ENCODE assay signal across 19 cellular contexts in the genomic region with DNA sequence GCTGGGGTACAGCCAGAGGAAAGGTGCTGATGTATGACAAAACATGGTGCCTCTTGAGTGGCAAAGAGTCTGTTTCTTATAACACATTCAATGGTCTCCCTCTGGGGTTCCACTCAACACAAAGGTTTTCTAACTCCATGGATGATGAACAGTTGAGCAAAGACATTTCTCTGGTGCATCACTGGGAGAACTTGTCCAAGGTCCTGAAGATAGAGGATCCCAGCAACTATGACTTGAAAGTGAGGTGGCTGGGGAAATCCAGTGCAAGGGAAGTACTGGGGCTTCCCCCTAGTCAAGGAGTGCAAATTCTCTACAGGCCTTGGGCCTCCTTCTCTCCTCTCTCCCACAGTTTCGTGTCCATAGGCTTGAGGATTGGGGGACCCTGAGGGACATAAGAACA.
DNase-seq lines count a peak whose midpoint lies in the region; ATAC-seq, FAIRE-seq and TF ChIP-seq lines count a peak whose summit lies in the region.
"Had no signal": no experiment of that assay in that cellular context is flagged by ENCODE, and none has a peak within 500 bp of the region (broad histone marks: within the 10 kb centered on the region; RNA-seq: fewer than 3 reads in every experiment).

No MANE protein-coding gene starts in this region.

- peaks cover 2% of the 10 kb centered on the region; the same call in 1 of the 3 replicates for H3K4me1 Mint-ChIP-seq in GM23338
- H3K4me1 Mint-ChIP-seq: CD4-positive, alpha-beta memory T cell had no signal

- POLR2A ChIA-PET in A549 (lab: Yijun Ruan, JAX), result no interaction called here

- CTCF ChIA-PET in A549 (lab: Yijun Ruan, JAX), result no interaction called here

- no peak for TF ChIP-seq EP300 in A549 (IDR thresholded peaks at IDR 0.05)

- ATAC-seq in A549 (peak; percentile 41 to 52; a peak in 4 of 6 replicates), GM23338 (no peak), RWPE2 (ENCODE audit: low read depth) (0 out of 3 replicates have a peak, but pooled peaks have one; percentile 40), GM21786 (IDR thresholded peaks at IDR 0.05; ENCODE audit: unreplicated experiment) (no peak), HG03520 (IDR thresholded peaks at IDR 0.05; ENCODE audit: unreplicated experiment) (no peak)

- H3K4ac ChIP-seq in mesenchymal stem cell (ENCODE audit: low read depth in 1 of 2, low read length in 2 of 2), result no peak overlapping the region

- no peaks in the 10 kb centered on the region for H3K9me2 ChIP-seq in GM23338 (ENCODE audit: insufficient read depth)

- no peaks in the 10 kb centered on the region for H4K20me1 ChIP-seq in GM23338 (replicated peaks; ENCODE audit: insufficient read depth)

- peak in 1 of 2 experiments; percentile 14 for DNase-seq in A549 (ENCODE audit: low read depth in 1 of 2, low spot score in 1 of 2)
- no peak for DNase-seq in GM23338 (ENCODE audit: low spot score)
- no peak for DNase-seq in RWPE2 (ENCODE audit: low spot score)
- DNase-seq in kidney tubule cell (ENCODE audit: low spot score), result peak; percentile 6
- no peak for DNase-seq in mesenchymal stem cell
- DNase-seq: ACHN; BE2C; CD4-positive, alpha-beta memory T cell; DMS79; GOT3; HFFc6; Karpas-422; NCI-H146; NCI-H2081 treated with DMSO at 0.1 percent for 48 hours; NCI-H524; RPMI8226 had no signal

- no peak overlapping the region for H3K9ac ChIP-seq in mesenchymal stem cell (ENCODE audit: low read length)

- no peak overlapping the region for H2BK12ac ChIP-seq in mesenchymal stem cell (ENCODE audit: low read length in 2 of 2)

- no peak overlapping the region for H3K23ac ChIP-seq in mesenchymal stem cell (ENCODE audit: low read length in 2 of 2)

- no peak overlapping the region for H3K27ac Mint-ChIP-seq in GM23338
- H3K27ac Mint-ChIP-seq: CD4-positive, alpha-beta memory T cell; HFFc6 had no signal

- no peak overlapping the region for H3K14ac ChIP-seq in mesenchymal stem cell (ENCODE audit: low read length in 2 of 2)

- no peak overlapping the region for H3K4me3 Mint-ChIP-seq in GM23338
- H3K4me3 Mint-ChIP-seq: CD4-positive, alpha-beta memory T cell; HFFc6 had no signal

- H3K27ac ChIP-seq in A549, result no peak overlapping the region
- H3K27ac ChIP-seq in GM23338 (ENCODE audit: low read depth), result no peak overlapping the region
- no peak overlapping the region for H3K27ac ChIP-seq in RWPE2 (ENCODE audit: poor library complexity, severe bottlenecking)
- H3K27ac ChIP-seq in mesenchymal stem cell (ENCODE audit: low read length, poor library complexity, severe bottlenecking), result no peak overlapping the region

- H2BK15ac ChIP-seq in mesenchymal stem cell (ENCODE audit: low read depth, poor library complexity, severe bottlenecking), result no peak overlapping the region

- no peaks in the 10 kb centered on the region for H3K9me3 Mint-ChIP-seq in GM23338

- no peak overlapping the region for H2AK5ac ChIP-seq in mesenchymal stem cell (ENCODE audit: low read length, severe bottlenecking)

- TF ChIP-seq CTCF in A549 (IDR thresholded peaks at IDR 0.05) (no peak), GM23338 (conservative IDR thresholded peaks at IDR 0.05; ENCODE audit: low read depth in 2 of 2) (no peak), RWPE2 (IDR thresholded peaks at IDR 0.05; ENCODE audit: poor library complexity, severe bottlenecking) (no peak)

- no peak overlapping the region for H2BK120ac ChIP-seq in mesenchymal stem cell (ENCODE audit: low read depth, low read length)

- H3K27me3 Mint-ChIP-seq in GM23338 (ENCODE audit: insufficient read depth, low read depth, poor library complexity), result peaks cover 2% of the 10 kb centered on the region
- H3K27me3 Mint-ChIP-seq: CD4-positive, alpha-beta memory T cell had no signal

- H3F3A ChIP-seq in GM23338 (replicated peaks; ENCODE audit: low read depth), result no peaks in the 10 kb centered on the region

- no peaks in the 10 kb centered on the region for H3K79me1 ChIP-seq in mesenchymal stem cell (replicated peaks; ENCODE audit: low read length, poor library complexity, severe bottlenecking)

- no peak for TF ChIP-seq POLR2A in A549 (IDR thresholded peaks at IDR 0.05; ENCODE audit: low read length)

- H3K27me3 ChIP-seq in GM23338 (ENCODE audit: insufficient read depth) (no peaks in the 10 kb centered on the region), RWPE2 (ENCODE audit: insufficient read depth, poor library complexity, severe bottlenecking) (no peaks in the 10 kb centered on the region), mesenchymal stem cell (ENCODE audit: control insufficient read depth in 1 of 2, insufficient read depth in 1 of 2, low read length in 2 of 2) (no peaks in the 10 kb centered on the region)
- H3K27me3 ChIP-seq: BE2C had no signal

- H3K18ac ChIP-seq in mesenchymal stem cell (ENCODE audit: low read depth in 1 of 2, low read length in 2 of 2), result no peak overlapping the region

- no peak overlapping the region for H2BK5ac ChIP-seq in mesenchymal stem cell (ENCODE audit: low read depth, low read length, poor library complexity, severe bottlenecking)

- H3K4me3 ChIP-seq in A549 (no peak overlapping the region), GM23338 (no peak overlapping the region), RWPE2 (ENCODE audit: severe bottlenecking) (no peak overlapping the region), mesenchymal stem cell (ENCODE audit: insufficient read depth in 1 of 2, low read depth in 1 of 2, low read length in 2 of 2) (no peak overlapping the region)

- 0% methylated on average over 1 of the region's 1 CpG for WGBS in A549 (ENCODE audit: missing lambda C conversion rate)
- 20% methylated on average over 1 of the region's 1 CpG for WGBS in mesenchymal stem cell

- H3K4me1 ChIP-seq in A549 (no peaks in the 10 kb centered on the region), GM23338 (ENCODE audit: insufficient read depth) (no peaks in the 10 kb centered on the region), RWPE2 (ENCODE audit: insufficient read depth, poor library complexity, severe bottlenecking) (no peaks in the 10 kb centered on the region), mesenchymal stem cell (ENCODE audit: control insufficient read depth, insufficient read depth, low read depth, low read length) (no peaks in the 10 kb centered on the region)
- H3K4me1 ChIP-seq: BE2C had no signal

- no peaks in the 10 kb centered on the region for H3K9me3 ChIP-seq in A549
- H3K9me3 ChIP-seq in RWPE2 (ENCODE audit: severe bottlenecking), result no peaks in the 10 kb centered on the region
- no peaks in the 10 kb centered on the region for H3K9me3 ChIP-seq in mesenchymal stem cell (ENCODE audit: control insufficient read depth, low read length)
- H3K9me3 ChIP-seq: BE2C had no signal

- H3K4me2 ChIP-seq in A549, result no peak overlapping the region
- H3K4me2 ChIP-seq in GM23338, result no peak overlapping the region
- H3K4me2 ChIP-seq in mesenchymal stem cell (ENCODE audit: low read length, poor library complexity, severe bottlenecking), result no peak overlapping the region

- TF ChIP-seq RAD21 in A549 (conservative IDR thresholded peaks at IDR 0.05 in 1 of 2, IDR thresholded peaks at IDR 0.05 in 1 of 2), result no peak

- no peak overlapping the region for H4K8ac ChIP-seq in mesenchymal stem cell (ENCODE audit: low read length)

- H4K91ac ChIP-seq in mesenchymal stem cell (ENCODE audit: low read length), result no peak overlapping the region

- H3K79me2 ChIP-seq in GM23338 (replicated peaks; ENCODE audit: insufficient read depth), result no peaks in the 10 kb centered on the region

- H2AFZ ChIP-seq in GM23338, result no peak overlapping the region
- H2AFZ ChIP-seq in mesenchymal stem cell (ENCODE audit: low read depth, low read length), result no peak overlapping the region

- no peaks in the 10 kb centered on the region for H3K36me3 Mint-ChIP-seq in GM23338 (ENCODE audit: low read depth)
- H3K36me3 Mint-ChIP-seq: CD4-positive, alpha-beta memory T cell had no signal

- H3K36me3 ChIP-seq in GM23338 (ENCODE audit: insufficient read depth), result peaks cover 4% of the 10 kb centered on the region; the same call in 1 of the 2 replicates
- H3K36me3 ChIP-seq in RWPE2 (ENCODE audit: low read depth), result no peaks in the 10 kb centered on the region
- H3K36me3 ChIP-seq in mesenchymal stem cell (ENCODE audit: control insufficient read depth in 1 of 2, insufficient read depth in 2 of 2, low read depth in 1 of 2, low read length in 2 of 2), result no peaks in the 10 kb centered on the region
- H3K36me3 ChIP-seq: BE2C had no signal

- FAIRE-seq in A549 (lab: Jason Lieb, UNC), result no peak
- FAIRE-seq: G401.6 had no signal

TF ChIP-seq in A549, 52 proteins besides CTCF, POLR2A, EP300 and RAD21 (continues in another document):
- TF ChIP-seq RCOR1 (IDR thresholded peaks at IDR 0.05; ENCODE audit: low read depth, low read length) (no peak), CEBPB (IDR thresholded peaks at IDR 0.05) (no peak), HEYL (CRISPR knock-in tag; IDR thresholded peaks at IDR 0.05) (no peak), EHF (CRISPR knock-in tag; IDR thresholded peaks at IDR 0.05) (no peak), EHMT2 (IDR thresholded peaks at IDR 0.05; ENCODE audit: low read depth) (peak; percentile 63; the same call in 1 of the 2 replicates), HOXA7 (CRISPR knock-in tag; IDR thresholded peaks at IDR 0.05) (no peak)

TF ChIP-seq in GM23338, 12 proteins besides CTCF, POLR2A, EP300 and RAD21:
- no peak for TF ChIP-seq EZH2phosphoT487 (IDR thresholded peaks at IDR 0.05; ENCODE audit: unreplicated experiment)
- TF ChIP-seq, protein P1, sequence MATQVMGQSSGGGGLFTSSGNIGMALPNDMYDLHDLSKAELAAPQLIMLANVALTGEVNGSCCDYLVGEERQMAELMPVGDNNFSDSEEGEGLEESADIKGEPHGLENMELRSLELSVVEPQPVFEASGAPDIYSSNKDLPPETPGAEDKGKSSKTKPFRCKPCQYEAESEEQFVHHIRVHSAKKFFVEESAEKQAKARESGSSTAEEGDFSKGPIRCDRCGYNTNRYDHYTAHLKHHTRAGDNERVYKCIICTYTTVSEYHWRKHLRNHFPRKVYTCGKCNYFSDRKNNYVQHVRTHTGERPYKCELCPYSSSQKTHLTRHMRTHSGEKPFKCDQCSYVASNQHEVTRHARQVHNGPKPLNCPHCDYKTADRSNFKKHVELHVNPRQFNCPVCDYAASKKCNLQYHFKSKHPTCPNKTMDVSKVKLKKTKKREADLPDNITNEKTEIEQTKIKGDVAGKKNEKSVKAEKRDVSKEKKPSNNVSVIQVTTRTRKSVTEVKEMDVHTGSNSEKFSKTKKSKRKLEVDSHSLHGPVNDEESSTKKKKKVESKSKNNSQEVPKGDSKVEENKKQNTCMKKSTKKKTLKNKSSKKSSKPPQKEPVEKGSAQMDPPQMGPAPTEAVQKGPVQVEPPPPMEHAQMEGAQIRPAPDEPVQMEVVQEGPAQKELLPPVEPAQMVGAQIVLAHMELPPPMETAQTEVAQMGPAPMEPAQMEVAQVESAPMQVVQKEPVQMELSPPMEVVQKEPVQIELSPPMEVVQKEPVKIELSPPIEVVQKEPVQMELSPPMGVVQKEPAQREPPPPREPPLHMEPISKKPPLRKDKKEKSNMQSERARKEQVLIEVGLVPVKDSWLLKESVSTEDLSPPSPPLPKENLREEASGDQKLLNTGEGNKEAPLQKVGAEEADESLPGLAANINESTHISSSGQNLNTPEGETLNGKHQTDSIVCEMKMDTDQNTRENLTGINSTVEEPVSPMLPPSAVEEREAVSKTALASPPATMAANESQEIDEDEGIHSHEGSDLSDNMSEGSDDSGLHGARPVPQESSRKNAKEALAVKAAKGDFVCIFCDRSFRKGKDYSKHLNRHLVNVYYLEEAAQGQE (IDR thresholded peaks at IDR 0.05; ENCODE audit: unreplicated experiment), result peak; percentile 42
- no peak for TF ChIP-seq JUNB (IDR thresholded peaks at IDR 0.05; ENCODE audit: unreplicated experiment)

Comparison
In these comparisons a context has a peak if more than half of its experiments do, and no peak if none do; other contexts are left out.
1. ATAC-seq: peak in A549 (2 of 2) and RWPE2 (single experiment); none in GM23338 (single experiment), GM21786 (single experiment) and HG03520 (single experiment).